ENCODE assay signal across 9 cellular contexts in the genomic region with DNA sequence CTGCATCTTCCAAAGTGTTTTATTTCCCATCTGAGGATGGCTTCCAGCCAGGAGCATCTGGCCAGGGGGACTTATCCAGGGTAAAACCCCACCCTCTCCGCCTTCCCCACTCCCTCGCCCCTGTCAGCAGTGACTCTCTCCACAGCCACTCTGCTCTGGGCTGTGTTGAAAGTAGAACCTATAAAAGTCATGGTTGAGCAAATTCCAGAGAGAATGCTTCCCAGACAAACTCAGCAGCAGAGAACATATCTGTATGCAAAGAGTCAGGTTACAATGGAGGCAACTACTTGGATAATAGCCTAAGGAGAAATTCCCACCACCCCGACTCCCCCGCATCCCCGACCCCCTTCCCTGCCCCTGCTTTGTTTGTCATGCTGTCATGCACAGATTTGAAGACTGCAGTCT.
DNase-seq lines count a peak whose midpoint lies in the region; ATAC-seq and TF ChIP-seq lines count a peak whose summit lies in the region.
"Had no signal": no experiment of that assay in that cellular context is flagged by ENCODE, and none has a peak within 500 bp of the region (broad histone marks: within the 10 kb centered on the region; RNA-seq: fewer than 3 reads in every experiment).

No MANE protein-coding gene starts in this region.

- H3K79me2 ChIP-seq in OCI-LY3 (ENCODE audit: low read length) = no peaks in the 10 kb centered on the region

- DNase-seq in NCI-H2081 treated with DMSO at 0.1 percent for 48 hours (lab: John Stamatoyannopoulos, UW) = peak; percentile 22
- DNase-seq in NCI-H2081 (lab: John Stamatoyannopoulos, UW) = no peak
- peak; percentile 58 to 75 for DNase-seq in foreskin fibroblast
- DNase-seq in cerebellum (ENCODE audit: low spot score) = no peak
- DNase-seq: left cardiac atrium had no signal

- no peak for ATAC-seq in GM21576 (IDR thresholded peaks at IDR 0.05; ENCODE audit: unreplicated experiment)
- no peak for ATAC-seq in HG03521 (IDR thresholded peaks at IDR 0.05; ENCODE audit: unreplicated experiment)
- ATAC-seq: left cardiac atrium had no signal

- H3K4me3 ChIP-seq in OCI-LY3 (ENCODE audit: low read length) (no peak overlapping the region), foreskin fibroblast (ENCODE audit: low read depth in 1 of 2, low read length in 2 of 2) (no peak overlapping the region)

- H3K4me2 ChIP-seq in OCI-LY3 (ENCODE audit: low read length) = peak overlapping the region; percentile 20

- H4K20me1 ChIP-seq in OCI-LY3 (ENCODE audit: insufficient read depth, low read length) = peaks cover 6% of the 10 kb centered on the region; the same call in 1 of the 2 replicates

- H3K27me3 ChIP-seq in OCI-LY3 (ENCODE audit: low read depth, low read length) = peaks cover 27% of the 10 kb centered on the region

- TF ChIP-seq CTCF in OCI-LY3 (IDR thresholded peaks at IDR 0.05; ENCODE audit: low read depth, low read length) (no peak), foreskin fibroblast (IDR thresholded peaks at IDR 0.05; ENCODE audit: low read depth, low read length) (no peak)

- peaks cover 54% of the 10 kb centered on the region for H3K4me1 ChIP-seq in OCI-LY3 (ENCODE audit: low read length)

- no peak overlapping the region for H2AFZ ChIP-seq in OCI-LY3 (ENCODE audit: low read depth, low read length)

- H3K27ac ChIP-seq in OCI-LY3 (ENCODE audit: low read length) (no peak overlapping the region), temporal lobe (ENCODE audit: low read depth, low read length) (peak overlapping the region; percentile 95)

- H3K9ac ChIP-seq in OCI-LY3 (ENCODE audit: low read length) = no peak overlapping the region

- no peaks in the 10 kb centered on the region for H3K9me3 ChIP-seq in OCI-LY3 (ENCODE audit: insufficient read depth, low read length)

- H3K36me3 ChIP-seq in OCI-LY3 (replicated peaks; ENCODE audit: low read depth, low read length) = no peaks in the 10 kb centered on the region

Comparison
In these comparisons a context has a peak if more than half of its experiments do, and no peak if none do; other contexts are left out.
1. DNase-seq: peak in NCI-H2081 treated with DMSO at 0.1 percent for 48 hours (single experiment) and foreskin fibroblast (2 of 2); none in NCI-H2081 (0 of 2) and cerebellum (single experiment).